ENCODE assay signal across 8 cellular contexts in the genomic region with DNA sequence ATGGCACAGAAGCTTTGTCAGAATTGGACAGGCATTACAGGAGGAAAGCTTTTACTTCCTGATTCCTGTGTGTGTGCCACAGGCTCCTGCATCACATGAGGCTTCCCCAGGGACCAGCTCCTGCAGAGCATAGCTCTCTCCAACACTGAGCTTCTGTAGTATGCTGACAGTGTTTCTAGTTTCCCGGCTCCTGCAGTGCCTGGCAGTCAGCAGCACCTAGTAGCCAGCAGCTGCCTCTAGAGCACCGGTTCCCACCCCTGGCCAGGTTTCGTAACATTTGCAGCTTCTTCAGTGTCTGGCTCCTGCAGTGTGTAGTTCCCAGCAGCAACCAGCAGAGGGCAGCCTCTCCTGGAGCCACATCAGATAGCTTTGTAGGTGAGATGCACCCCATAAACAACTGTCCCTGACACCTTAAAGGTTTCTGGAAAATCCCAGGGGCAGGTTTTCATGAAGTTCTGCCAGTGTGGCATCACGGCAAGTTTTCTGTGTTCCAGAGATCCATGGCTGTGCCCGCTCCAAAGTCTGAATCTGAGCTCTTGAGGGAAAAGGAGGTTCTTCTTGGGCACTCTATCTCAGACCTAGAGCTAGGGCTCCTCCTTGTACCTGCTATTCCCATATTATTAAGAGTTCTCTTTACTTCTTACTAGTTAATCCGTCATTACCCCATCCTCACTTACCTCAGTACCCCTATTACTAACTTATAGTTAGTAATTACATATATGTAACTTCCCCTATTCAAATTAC. TPM values are rescaled to one million over a fixed set of nuclear protein-coding genes. Genes with fewer than 3 reads are reported as not detected.
DNase-seq lines count a peak whose midpoint lies in the region; ATAC-seq and TF ChIP-seq lines count a peak whose summit lies in the region.

No MANE protein-coding gene starts in this region.

- TF ChIP-seq CTCF in lower lobe of right lung (IDR thresholded peaks at IDR 0.05): peak; percentile 100

- H3K27me3 ChIP-seq in lower lobe of right lung (ENCODE audit: low read depth): no peaks in the 10 kb centered on the region

- no peaks in the 10 kb centered on the region for H3K9me3 ChIP-seq in lower lobe of right lung

- H3K4me3 ChIP-seq in lower lobe of right lung: no peak overlapping the region

- peak overlapping the region; percentile 49 for H3K27ac ChIP-seq in lower lobe of right lung

- intact Hi-C loops in lower lobe of right lung (cut with DNase I): no loop called here

- H3K36me3 ChIP-seq in lower lobe of right lung: no peaks in the 10 kb centered on the region

- peak; percentile 86 for ATAC-seq in GM19372 (IDR thresholded peaks at IDR 0.05; ENCODE audit: low read depth, unreplicated experiment)
- peak; percentile 66 for ATAC-seq in HG03457 (IDR thresholded peaks at IDR 0.05; ENCODE audit: unreplicated experiment)
- peak; percentile 93 to 96 for ATAC-seq in lower lobe of right lung

- DNase-seq in CD1c-positive myeloid dendritic cell (ENCODE audit: extremely low spot score) (peak; percentile 88), NCI-H526 treated with DMSO at 0.1 percent for 48 hours (lab: John Stamatoyannopoulos, UW) (peak; percentile 87), dermis microvascular lymphatic vessel endothelial cell (ENCODE audit: low read depth in 2 of 2) (peak; percentile 54 to 63), lower lobe of right lung (peak; percentile 89)
- DNase-seq in activated CD4-positive, alpha-beta T cell treated with anti-CD3 and anti-CD28 coated beads, Interleukin-2, amount 50 U/mL, for 48 hours: peak; percentile 89 to 91
- peak; percentile 50 for DNase-seq in stimulated activated CD8-positive, alpha-beta memory T cell treated with anti-CD3 and anti-CD28 coated beads, Interleukin-12 subunit alpha, Interleukin-12 subunit beta, amount 100 ng/mL, for 24 hours (ENCODE audit: extremely low read depth)

- peaks cover 9% of the 10 kb centered on the region for H3K4me1 ChIP-seq in lower lobe of right lung

RNA-seq across cellular contexts. Expression of gene TRA2B, which starts 5.7 kb away (rescaled TPM):
- total RNA-seq in dermis microvascular lymphatic vessel endothelial cell (174 and 191 TPM in 2 replicates), lower lobe of right lung (103 TPM)
